In genomic region chr9:94872921-94873511, GRCh38 we compare ENCODE assay signal across 9 cellular contexts.
DNase-seq lines count a peak whose midpoint lies in the region; ATAC-seq and TF ChIP-seq lines count a peak whose summit lies in the region.
"Had no signal": no experiment of that assay in that cellular context is flagged by ENCODE, and none has a peak within 500 bp of the region (broad histone marks: within the 10 kb centered on the region; RNA-seq: fewer than 3 reads in every experiment).

No MANE protein-coding gene starts in this region.

- H3K27ac ChIP-seq in ascending aorta (peak overlapping the region; percentile 58 to 80), lung (ENCODE audit: low read depth in 1 of 2, low read length in 1 of 2) (peak overlapping the region; percentile 53 to 63), thymus (ENCODE audit: low read depth) (peak overlapping the region; percentile 4), endodermal cell (ENCODE audit: low read depth, low read length) (no peak overlapping the region)

- DNase-seq in HT1080 (ENCODE audit: low read depth) (peak; percentile 16), ascending aorta (ENCODE audit: low spot score in 2 of 2) (no peak), lung (ENCODE audit: low spot score) (no peak), G401 (ENCODE audit: low spot score) (no peak), endodermal cell (no peak)
- DNase-seq: activated T-cell treated with anti-CD3 and anti-CD28 coated beads, Interleukin-2, amount 50 U/mL, for 4 hours had no signal

- TF ChIP-seq CTCF in ascending aorta (IDR thresholded peaks at IDR 0.05) (no peak), lung (IDR thresholded peaks at IDR 0.05; ENCODE audit: control extremely low read depth, extremely low read depth) (no peak), endodermal cell (conservative IDR thresholded peaks at IDR 0.05) (no peak)

- no peak for ATAC-seq in lung (ENCODE audit: insufficient read depth, low FRiP score)
- no peak for ATAC-seq in HG03521 (IDR thresholded peaks at IDR 0.05; ENCODE audit: unreplicated experiment)
- ATAC-seq: activated T-cell treated with anti-CD3 and anti-CD28 coated beads, Interleukin-2, amount 50 U/mL, for 4 hours; GM23338 had no signal

- no peaks in the 10 kb centered on the region for H3K9me3 Mint-ChIP-seq in endodermal cell
- H3K9me3 Mint-ChIP-seq: GM23338 had no signal

- 62 to 84% methylated on average over 3 of the region's 3 CpGs for WGBS in lung, 2 donors
- WGBS in thymus, result 89% methylated on average over 3 of the region's 3 CpGs
- 95 to 100% methylated on average over 2 to 3 of the region's 3 CpGs for WGBS in endodermal cell (ENCODE audit: insufficient coverage in 1 of 2, insufficient read length in 1 of 2), 2 experiments

- H3K4me3 ChIP-seq in ascending aorta (no peak overlapping the region), lung (no peak overlapping the region), thymus (ENCODE audit: low read length) (no peak overlapping the region), endodermal cell (ENCODE audit: low read length) (no peak overlapping the region)
- H3K4me3 ChIP-seq: GM23338 had no signal

- H3K27me3 ChIP-seq in ascending aorta (no peaks in the 10 kb centered on the region), lung (ENCODE audit: control insufficient read depth, insufficient read depth) (no peaks in the 10 kb centered on the region), thymus (ENCODE audit: control insufficient read depth, insufficient read depth) (no peaks in the 10 kb centered on the region), endodermal cell (ENCODE audit: control insufficient read depth, insufficient read depth, low read length, poor library complexity, severe bottlenecking) (no peaks in the 10 kb centered on the region)

- H3K27me3 Mint-ChIP-seq in endodermal cell (ENCODE audit: insufficient read depth), result no peaks in the 10 kb centered on the region

- no peak overlapping the region for H3K4me3 Mint-ChIP-seq in endodermal cell
- H3K4me3 Mint-ChIP-seq: activated T-cell treated with anti-CD3 and anti-CD28 coated beads, Interleukin-2, amount 50 U/mL, for 4 hours; GM23338 had no signal

- H3K4me1 Mint-ChIP-seq in endodermal cell, result peaks cover 4% of the 10 kb centered on the region

- no peak overlapping the region for H3K9ac ChIP-seq in endodermal cell (ENCODE audit: extremely low read depth, low read length, poor library complexity, severe bottlenecking)

- H3K36me3 ChIP-seq in ascending aorta (no peaks in the 10 kb centered on the region), lung (ENCODE audit: control insufficient read depth in 2 of 2, insufficient read depth in 2 of 2, low read length in 2 of 2) (no peaks in the 10 kb centered on the region), thymus (ENCODE audit: control insufficient read depth, insufficient read depth) (no peaks in the 10 kb centered on the region), endodermal cell (ENCODE audit: control insufficient read depth, insufficient read depth, low read length) (no peaks in the 10 kb centered on the region)

- no peaks in the 10 kb centered on the region for H3K36me3 Mint-ChIP-seq in endodermal cell (ENCODE audit: low read depth)

- intact Hi-C loops in ascending aorta (cut with DNase I), result loop anchor here (2.0 kb wide), 1 partner anchor 28 kb away; no protein-coding TSS in a partner anchor

- H3K27ac Mint-ChIP-seq in endodermal cell, result no peak overlapping the region
- H3K27ac Mint-ChIP-seq: GM23338 had no signal

- H3K9me3 ChIP-seq in ascending aorta (no peaks in the 10 kb centered on the region), lung (ENCODE audit: control insufficient read depth in 2 of 2, insufficient read depth in 1 of 2, low read length in 1 of 2) (no peaks in the 10 kb centered on the region), thymus (ENCODE audit: control insufficient read depth) (no peaks in the 10 kb centered on the region), endodermal cell (ENCODE audit: control insufficient read depth, low read length) (no peaks in the 10 kb centered on the region)

- in situ Hi-C loops in G401 (cut with HindIII; ENCODE audit: low sequenced_read_pairs), result no loop called here

- peaks cover 11 to 56% of the 10 kb centered on the region in 2 donors for H3K4me1 ChIP-seq in ascending aorta
- H3K4me1 ChIP-seq in lung (ENCODE audit: control insufficient read depth in 2 of 2, insufficient read depth in 2 of 2, low read length in 2 of 2), result peaks cover 6 to 24% of the 10 kb centered on the region in 2 donors
- H3K4me1 ChIP-seq in thymus (ENCODE audit: control insufficient read depth, insufficient read depth, low read length), result peaks cover 10% of the 10 kb centered on the region
- no peaks in the 10 kb centered on the region for H3K4me1 ChIP-seq in endodermal cell (ENCODE audit: control insufficient read depth, insufficient read depth, low read length)
